ENCODE assay signal across 7 cellular contexts in genomic region chrX:41449615-41450014, GRCh38. TPM values are rescaled to one million over a fixed set of nuclear protein-coding genes. Genes with fewer than 3 reads are reported as not detected.
DNase-seq lines count a peak whose midpoint lies in the region; ATAC-seq, FAIRE-seq and TF ChIP-seq lines count a peak whose summit lies in the region.

No MANE protein-coding gene starts in this region.

- no peak for TF ChIP-seq CTCF in GM10248 (IDR thresholded peaks at IDR 0.05; ENCODE audit: control extremely low read depth, extremely low read depth, low read depth, missing control alignments)

- DNase-seq in GM19239 (ENCODE audit: insufficient read length, low spot score) (no peak), NCI-H1436 (lab: John Stamatoyannopoulos, UW) (peak; percentile 14), astrocyte of the hippocampus (ENCODE audit: low read depth, low spot score) (peak; percentile 46), GM10248 (ENCODE audit: extremely low spot score) (no peak)
- DNase-seq in naive thymus-derived CD4-positive, alpha-beta T cell: peak in 1 of 9 donors; percentile 7
- DNase-seq in CD8-positive, alpha-beta memory T cell: no peak

- no peaks in the 10 kb centered on the region for H3K9me3 Mint-ChIP-seq in naive thymus-derived CD4-positive, alpha-beta T cell
- H3K9me3 Mint-ChIP-seq in CD8-positive, alpha-beta memory T cell: no peaks in the 10 kb centered on the region

- intact Hi-C loops in naive thymus-derived CD4-positive, alpha-beta T cell (cut with micrococcal nuclease): loop anchor here in 1 of 2 donors (10.0 kb wide), 2 partner anchors 75 to 285 kb away; no protein-coding TSS in a partner anchor

- ATAC-seq in naive thymus-derived CD4-positive, alpha-beta T cell: peak; percentile 48
- ATAC-seq in GM19023 (IDR thresholded peaks at IDR 0.05; ENCODE audit: unreplicated experiment): no peak

- no peak overlapping the region for H3K4me3 ChIP-seq in naive thymus-derived CD4-positive, alpha-beta T cell (ENCODE audit: low read length)
- H3K4me3 ChIP-seq in CD8-positive, alpha-beta memory T cell (ENCODE audit: low read length): no peak overlapping the region

- CTCF ChIA-PET in naive thymus-derived CD4-positive, alpha-beta T cell (lab: Charles Lee): no interaction called here
- CTCF ChIA-PET in CD8-positive, alpha-beta memory T cell (lab: Charles Lee): no interaction called here
- CTCF ChIA-PET in GM10248 (lab: Yijun Ruan, JAX): no interaction called here

- peak overlapping the region in 7 of 10 donors; percentile 1 to 74 (median 51) for H3K4me3 Mint-ChIP-seq in naive thymus-derived CD4-positive, alpha-beta T cell
- peak overlapping the region in 1 of 7 donors; percentile 19 for H3K4me3 Mint-ChIP-seq in CD8-positive, alpha-beta memory T cell

- no peaks in the 10 kb centered on the region for H3K27me3 Mint-ChIP-seq in naive thymus-derived CD4-positive, alpha-beta T cell
- H3K27me3 Mint-ChIP-seq in CD8-positive, alpha-beta memory T cell: peaks cover 0 to 5% of the 10 kb centered on the region in 2 donors

- H3K36me3 Mint-ChIP-seq in naive thymus-derived CD4-positive, alpha-beta T cell: no peaks in the 10 kb centered on the region
- H3K36me3 Mint-ChIP-seq in CD8-positive, alpha-beta memory T cell: no peaks in the 10 kb centered on the region

- no peaks in the 10 kb centered on the region for H3K27me3 ChIP-seq in naive thymus-derived CD4-positive, alpha-beta T cell (ENCODE audit: control insufficient read depth in 2 of 2, insufficient read depth in 2 of 2, low read length in 2 of 2)
- no peaks in the 10 kb centered on the region for H3K27me3 ChIP-seq in CD8-positive, alpha-beta memory T cell (ENCODE audit: insufficient read depth, low read length, poor library complexity, severe bottlenecking)

- peak overlapping the region in 2 of 9 donors; percentile 4 to 24 for H3K27ac Mint-ChIP-seq in naive thymus-derived CD4-positive, alpha-beta T cell
- H3K27ac Mint-ChIP-seq in CD8-positive, alpha-beta memory T cell: no peak overlapping the region

- POLR2A ChIA-PET in naive thymus-derived CD4-positive, alpha-beta T cell (lab: Charles Lee): no interaction called here
- POLR2A ChIA-PET in CD8-positive, alpha-beta memory T cell (lab: Charles Lee): no interaction called here
- POLR2A ChIA-PET in GM10248 (lab: Yijun Ruan, JAX): no interaction called here

- no peaks in the 10 kb centered on the region for H3K9me3 ChIP-seq in naive thymus-derived CD4-positive, alpha-beta T cell (ENCODE audit: control insufficient read depth in 2 of 3, low read length in 3 of 3)
- no peaks in the 10 kb centered on the region for H3K9me3 ChIP-seq in CD8-positive, alpha-beta memory T cell (ENCODE audit: low read length)

- H3K36me3 ChIP-seq in naive thymus-derived CD4-positive, alpha-beta T cell (ENCODE audit: control insufficient read depth in 2 of 3, insufficient read depth in 3 of 3, low read length in 3 of 3): no peaks in the 10 kb centered on the region
- no peaks in the 10 kb centered on the region for H3K36me3 ChIP-seq in CD8-positive, alpha-beta memory T cell (ENCODE audit: insufficient read depth, low read length)

- peak; percentile 91 for FAIRE-seq in GM19239 (lab: Jason Lieb, UNC)

- H3K4me1 ChIP-seq in naive thymus-derived CD4-positive, alpha-beta T cell (ENCODE audit: control insufficient read depth in 2 of 2, insufficient read depth in 2 of 2, low read length in 2 of 2): no peaks in the 10 kb centered on the region
- no peaks in the 10 kb centered on the region for H3K4me1 ChIP-seq in CD8-positive, alpha-beta memory T cell (ENCODE audit: insufficient read depth, low read length)

- no peak overlapping the region for H3K27ac ChIP-seq in naive thymus-derived CD4-positive, alpha-beta T cell (ENCODE audit: low read depth, low read length)
- no peak overlapping the region for H3K27ac ChIP-seq in CD8-positive, alpha-beta memory T cell (ENCODE audit: low read depth, low read length)

- H3K4me1 Mint-ChIP-seq in naive thymus-derived CD4-positive, alpha-beta T cell: peaks cover 0 to 17% (median 12%) of the 10 kb centered on the region in 7 donors
- peaks cover 3 to 10% (median 9%) of the 10 kb centered on the region in 3 donors for H3K4me1 Mint-ChIP-seq in CD8-positive, alpha-beta memory T cell

RNA-seq across cellular contexts. Expression of gene NYX, which starts 2.5 kb away (rescaled TPM):
- not detected for total RNA-seq in naive thymus-derived CD4-positive, alpha-beta T cell
- not detected for polyA plus RNA-seq in naive thymus-derived CD4-positive, alpha-beta T cell
- not detected for total RNA-seq in CD8-positive, alpha-beta memory T cell
- polyA plus RNA-seq in CD8-positive, alpha-beta memory T cell: not detected

Comparison
In these comparisons a context has a peak if more than half of its experiments do, and no peak if none do; other contexts are left out.
1. DNase-seq: peak in NCI-H1436 (single experiment) and astrocyte of the hippocampus (single experiment); none in GM19239 (single experiment), CD8-positive, alpha-beta memory T cell (0 of 5) and GM10248 (single experiment).